Comparison of ENCODE assay signal across 8 cellular contexts in the genomic region with DNA sequence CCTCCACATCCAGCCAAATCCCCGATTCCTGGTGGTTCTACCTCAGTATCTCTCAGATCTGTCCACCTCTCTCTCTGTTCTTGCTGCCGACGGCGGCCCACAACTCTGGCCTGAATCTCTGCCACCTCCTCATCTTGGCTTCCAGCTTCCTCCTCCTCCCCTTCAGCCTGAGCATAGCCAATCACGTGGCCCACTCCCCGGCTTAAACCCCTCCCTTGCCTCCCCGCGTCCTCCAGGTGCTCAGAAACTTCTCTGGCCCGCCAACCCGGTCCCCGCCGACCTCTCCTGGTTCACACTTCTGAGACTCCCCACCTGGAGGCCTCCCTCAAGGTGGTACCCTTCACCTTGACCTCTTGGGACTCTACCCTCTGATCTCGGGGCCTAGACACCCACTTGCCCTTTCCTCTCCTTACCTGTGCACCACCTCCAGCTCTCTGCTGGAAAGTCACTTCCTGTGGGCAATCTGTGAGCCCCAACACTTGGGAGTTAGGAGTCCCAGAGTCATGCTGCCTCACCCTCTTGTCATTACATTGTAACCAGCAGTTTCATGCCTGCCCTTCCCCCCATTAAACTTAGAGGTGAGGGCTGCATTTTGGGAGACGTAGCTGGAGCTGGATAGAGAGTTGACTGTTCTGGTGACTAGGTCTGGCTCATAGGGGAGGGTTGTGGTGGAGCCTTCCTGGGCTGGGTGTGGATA. TPM values are rescaled to one million over a fixed set of nuclear protein-coding genes. Genes with fewer than 3 reads are reported as not detected.
DNase-seq lines count a peak whose midpoint lies in the region; ATAC-seq and TF ChIP-seq lines count a peak whose summit lies in the region.

No MANE protein-coding gene starts in this region.

- WGBS in HUES64 = under 1% methylated on average over 14 of the region's 14 CpGs
- WGBS in psoas muscle, 3 donors = 30 to 41% (median 39%) methylated on average over 14 of the region's 14 CpGs

- peak overlapping the region; percentile 98 for H3K9ac ChIP-seq in HUES64 (ENCODE audit: low read depth, low read length)

- peaks cover 22% of the 10 kb centered on the region for H3K4me1 ChIP-seq in A673 (ENCODE audit: insufficient read depth, low read length, poor library complexity, severe bottlenecking)
- H3K4me1 ChIP-seq in HUES64 (ENCODE audit: insufficient read depth, low read length) = peaks cover 20% of the 10 kb centered on the region
- H3K4me1 ChIP-seq in psoas muscle = no peaks in the 10 kb centered on the region

- H3K27ac ChIP-seq in A673 (ENCODE audit: low read depth, low read length, poor library complexity, severe bottlenecking) (peak overlapping the region; percentile 71), HUES64 (ENCODE audit: low read depth, low read length) (peak overlapping the region; percentile 98), psoas muscle (peak overlapping the region; percentile 10)

- H3K27me3 Mint-ChIP-seq in activated naive CD8-positive, alpha-beta T cell = no peaks in the 10 kb centered on the region

- H3K4me1 Mint-ChIP-seq in activated naive CD8-positive, alpha-beta T cell (ENCODE audit: low read depth) = peaks cover 52% of the 10 kb centered on the region

- CTCF ChIA-PET in A673 (lab: Charles Lee) = interaction anchor here (1.0 kb wide), 1 partner anchor 17 kb away, joined by 4 read pairs; the partner anchor contains the start of gene PKN3

- H3K27ac Mint-ChIP-seq in activated naive CD8-positive, alpha-beta T cell = peak overlapping the region; percentile 98

- DNase-seq in A673 (ENCODE audit: low spot score) (peak; percentile 79), SKM-1 treated with dmso at 0.1 percent for 144 hours (lab: John Stamatoyannopoulos, UW; ENCODE audit: unreplicated experiment) (peak; percentile 81), left cardiac atrium (peak; percentile 81), psoas muscle (peak; percentile 47 to 69), middle frontal gyrus (ENCODE audit: extremely low spot score, low spot score) (no peak)

- intact Hi-C loops in A673 (cut with micrococcal nuclease; ENCODE audit: unreplicated experiment) (loop anchor here (5.0 kb wide), 1 partner anchor 132 kb away; the partner anchor contains the start of gene SPTAN1), left cardiac atrium (cut with DNase I) (loop anchor here (5.0 to 10.0 kb wide), 2 partner anchors 47 to 50 kb away; no protein-coding TSS in a partner anchor), psoas muscle (cut with DNase I) (no loop called here)

- H3K27me3 ChIP-seq in A673 (replicated peaks; ENCODE audit: insufficient read depth, low read depth, low read length, poor library complexity) (no peaks in the 10 kb centered on the region), HUES64 (ENCODE audit: insufficient read depth, low read length) (no peaks in the 10 kb centered on the region), psoas muscle (ENCODE audit: insufficient read depth in 3 of 3, low read length in 2 of 3) (no peaks in the 10 kb centered on the region)

- H3K9me3 Mint-ChIP-seq in activated naive CD8-positive, alpha-beta T cell (ENCODE audit: low read depth) = no peaks in the 10 kb centered on the region

- no TSS peak for BruUV-seq in A673 (replicated peaks; lab: Mats Ljungman, UMichigan)

- peaks cover 3% of the 10 kb centered on the region for H3K36me3 Mint-ChIP-seq in activated naive CD8-positive, alpha-beta T cell

- TF ChIP-seq CTCF in A673 (conservative IDR thresholded peaks at IDR 0.05; ENCODE audit: low read depth, low read length) (no peak), psoas muscle (IDR thresholded peaks at IDR 0.05) (no peak)

- POLR2A ChIA-PET in A673 (lab: Charles Lee; ENCODE audit: low non-redundant PET) = interaction anchor here (0.5 kb wide), 1 partner anchor 11 kb away, joined by 9 read pairs; no protein-coding TSS in a partner anchor

- no peaks in the 10 kb centered on the region for H3K9me3 ChIP-seq in A673 (ENCODE audit: low read depth, low read length, poor library complexity, severe bottlenecking)
- H3K9me3 ChIP-seq in HUES64 (ENCODE audit: insufficient read depth, low read depth, low read length) = no peaks in the 10 kb centered on the region
- H3K9me3 ChIP-seq in psoas muscle = no peaks in the 10 kb centered on the region

- ATAC-seq in GM18861 (IDR thresholded peaks at IDR 0.05; ENCODE audit: unreplicated experiment) (peak; percentile 25), left cardiac atrium (peak; percentile 46 to 77), psoas muscle (no peak)

- H3K36me3 ChIP-seq in A673 (ENCODE audit: insufficient read depth, low read length, poor library complexity, severe bottlenecking) (no peaks in the 10 kb centered on the region), HUES64 (ENCODE audit: insufficient read depth, low read length) (no peaks in the 10 kb centered on the region; the same call in 1 of the 2 replicates), psoas muscle (ENCODE audit: insufficient read depth in 1 of 2, low read depth in 1 of 2) (no peaks in the 10 kb centered on the region)

- H3K4me3 Mint-ChIP-seq in activated naive CD8-positive, alpha-beta T cell = peak overlapping the region; percentile 100

- H3K4me3 ChIP-seq in A673 (ENCODE audit: low read depth, low read length, poor library complexity, severe bottlenecking) = peak overlapping the region; percentile 55
- H3K4me3 ChIP-seq in HUES64 (ENCODE audit: low read length) = peak overlapping the region; percentile 96
- H3K4me3 ChIP-seq in psoas muscle = peak overlapping the region; percentile 62

RNA-seq across cellular contexts. Expression of gene SET, which starts 4.5 kb away (rescaled TPM):
- 942 and 1,009 TPM in 2 replicates for total RNA-seq in A673 (2021)
- 1,037 TPM for polyA plus RNA-seq in HUES64 (2013, experiment 1 of 2)
- polyA plus RNA-seq in HUES64 (2013, experiment 2 of 2) = 1,056 TPM
- total RNA-seq in left cardiac atrium = 100 to 1,000 TPM; 158 to 191 TPM
- total RNA-seq in psoas muscle = 100 to 1,000 TPM; 171 to 283 (median 203) TPM
- polyA plus RNA-seq in psoas muscle = 100 to 1,000 TPM; 141 to 244 (median 230) TPM

RNA-seq across cellular contexts. Expression of gene PKN3, which starts 17.8 kb away (rescaled TPM):
- 12.3 and 21.5 TPM in 2 replicates for total RNA-seq in A673 (2021)
- 8.8 TPM for polyA plus RNA-seq in HUES64 (2013, experiment 1 of 2)
- 10.6 TPM for polyA plus RNA-seq in HUES64 (2013, experiment 2 of 2)
- total RNA-seq in left cardiac atrium = 10 to 100 TPM in 1 of 2 donors, 1 to 10 TPM in 1; 6.2 to 11.2 TPM
- 1 to 10 TPM; 2.6 to 5.0 (median 3.4) TPM for total RNA-seq in psoas muscle
- polyA plus RNA-seq in psoas muscle = 1 to 10 TPM; 2.9 to 4.4 (median 3.1) TPM

RNA-seq across cellular contexts. Expression of gene DYNC2I2, which starts 27.8 kb away (rescaled TPM):
- total RNA-seq in A673 (2021) (135 TPM in 2 replicates), left cardiac atrium (10 to 100 TPM; 12.8 to 20.3 TPM), psoas muscle (10 to 100 TPM in 2 of 4 donors, 1 to 10 TPM in 2; 6.3 to 10.3 (median 8.6) TPM)
- 53.8 TPM for polyA plus RNA-seq in HUES64 (2013, experiment 1 of 2)
- polyA plus RNA-seq in HUES64 (2013, experiment 2 of 2) = 52.3 TPM
- 10 to 100 TPM; 19.0 to 29.1 (median 25.0) TPM for polyA plus RNA-seq in psoas muscle

RNA-seq across cellular contexts. Expression of gene ZDHHC12, which starts 39.5 kb away (rescaled TPM):
- total RNA-seq in A673 (2021) (32.6 and 35.2 TPM in 2 replicates), left cardiac atrium (10 to 100 TPM in 1 of 2 donors, 1 to 10 TPM in 1; 8.3 to 13.8 TPM), psoas muscle (1 to 10 TPM; 4.5 to 7.2 (median 5.0) TPM)
- 30.5 TPM for polyA plus RNA-seq in HUES64 (2013, experiment 1 of 2)
- polyA plus RNA-seq in HUES64 (2013, experiment 2 of 2) = 30.2 TPM
- polyA plus RNA-seq in psoas muscle = 10 to 100 TPM in 2 of 3 donors, 1 to 10 TPM in 1; 9.7 to 18.5 (median 12.4) TPM

Comparison
In these comparisons a context has a peak if more than half of its experiments do, and no peak if none do; other contexts are left out.
1. H3K27ac ChIP-seq: peak in every context shown above with its lines; median percentile 98 in HUES64; 71 in A673; 10 in psoas muscle.
2. ATAC-seq: peak in GM18861 (single experiment) and left cardiac atrium (2 of 2); none in psoas muscle (0 of 4).
3. intact Hi-C loops: an anchor here in A673 (5.0 kb wide) and left cardiac atrium (5.0 to 10.0 kb wide); none called in psoas muscle.
4. Peak in every context shown above with its lines, with median percentiles within 50 percentile points of each other: H3K4me3 ChIP-seq.